ENCODE assay signal across 34 cellular contexts in genomic region chr16:53680756-53681155, GRCh38.
"Had no signal": no experiment of that assay in that cellular context is flagged by ENCODE, and none has a peak within 500 bp of the region (broad histone marks: within the 10 kb centered on the region; RNA-seq: fewer than 3 reads in every experiment).

No MANE protein-coding gene starts in this region.

- H3K4me2 ChIP-seq: SK-N-SH had no signal

- H3K9me3 ChIP-seq: body of pancreas, breast epithelium, Peyer's patch, SJSA1, SK-N-SH had no signal

- H3K27ac Mint-ChIP-seq: activated CD4-positive, alpha-beta T cell treated with anti-CD3 and anti-CD28 coated beads for 36 hours; activated CD4-positive, alpha-beta T cell treated with anti-CD3 and anti-CD28 coated beads, Interleukin-2, amount 10 ng/mL, durations not matched to agents 7 days and 5 days; activated CD8-positive, alpha-beta T cell treated with anti-CD3 and anti-CD28 coated beads, Interleukin-2, amount 10 ng/mL, durations not matched to agents 7 days and 5 days; activated naive CD4-positive, alpha-beta T cell treated with anti-CD3 and anti-CD28 coated beads, Interleukin-2, amount 50 U/mL, for 24 hours; activated naive CD8-positive, alpha-beta T cell treated with anti-CD3 and anti-CD28 coated beads, Interleukin-2, amount 10 ng/mL, durations not matched to agents 7 days and 5 days; activated T-cell treated with anti-CD3 and anti-CD28 coated beads, Interleukin-2, amount 50 U/mL, for 24 hours; activated T-helper 2 cell treated with anti-CD3 and anti-CD28 coated beads, Interferon-gamma antibody, Interleukin-2, Interleukin-4, amounts not matched to agents 10 μg/mL and 5 μg/mL and 100 μg/mL, durations not matched to agents 14 hours and 24 hours and 36 hours; T-helper 1 cell treated with Interleukin-12 subunit alpha and Interleukin-12 subunit beta and Interleukin-4 antibody, amounts not matched to agents 30 μg/mL and 1 μg/mL, for 36 hours; T-helper 2 cell treated with Interferon-gamma antibody and Interleukin-4, amounts not matched to agents 5 μg/mL and 100 μg/mL, for 36 hours had no signal

- DNase-seq: activated CD4-positive, alpha-beta T cell treated with anti-CD3 and anti-CD28 coated beads for 36 hours; activated CD4-positive, alpha-beta T cell treated with anti-CD3 and anti-CD28 coated beads, Interleukin-2, amount 10 ng/mL, durations not matched to agents 7 days and 5 days; activated CD4-positive, alpha-beta T cell treated with anti-CD3 and anti-CD28 coated beads, Interleukin-2, amount 50 U/mL, for 48 hours; activated CD8-positive, alpha-beta T cell treated with anti-CD3 and anti-CD28 coated beads, Interleukin-2, amount 10 ng/mL, durations not matched to agents 7 days and 5 days; activated gamma-delta T cell; activated naive CD4-positive, alpha-beta T cell treated with Interleukin-2 at 50 U/mL for 16 hours; activated naive CD8-positive, alpha-beta T cell treated with anti-CD3 and anti-CD28 coated beads, Interleukin-2, amount 10 ng/mL, durations not matched to agents 7 days and 5 days; activated T-cell treated with anti-CD3 and anti-CD28 coated beads, Interleukin-2, amount 50 U/mL, for 24 hours; body of pancreas; MM.1S; NCI-H1417; NCI-H146; NCI-H187; NCI-H2029 treated with DMSO at 0.1 percent for 48 hours; NCI-H2107; NCI-H2171; NCI-H510A; NCI-H526; NCI-H748 treated with DMSO at 0.1 percent for 48 hours; NK-92 treated with Interleukin-12 subunit alpha and Interleukin-12 subunit beta, amount 100 ng/mL, for 24 hours; PC-3; Peyer's patch; RPMI8226; SHP77 treated with DMSO at 0.1 percent for 48 hours; SK-N-SH had no signal

- H3K27ac ChIP-seq: body of pancreas, breast epithelium, Peyer's patch, SJSA1 had no signal

- H3K4me1 ChIP-seq: body of pancreas, breast epithelium, Peyer's patch had no signal

- H3K9ac ChIP-seq: SK-N-SH had no signal

- H3K27me3 Mint-ChIP-seq: activated CD4-positive, alpha-beta T cell treated with anti-CD3 and anti-CD28 coated beads for 36 hours; activated CD4-positive, alpha-beta T cell treated with anti-CD3 and anti-CD28 coated beads, Interleukin-2, amount 10 ng/mL, durations not matched to agents 7 days and 5 days; activated naive CD4-positive, alpha-beta T cell treated with anti-CD3 and anti-CD28 coated beads, Interleukin-2, amount 50 U/mL, for 24 hours; activated naive CD8-positive, alpha-beta T cell treated with anti-CD3 and anti-CD28 coated beads, Interleukin-2, amount 10 ng/mL, durations not matched to agents 7 days and 5 days; activated T-cell treated with anti-CD3 and anti-CD28 coated beads, Interleukin-2, amount 50 U/mL, for 24 hours had no signal

- H3K4me1 Mint-ChIP-seq: activated CD4-positive, alpha-beta T cell treated with anti-CD3 and anti-CD28 coated beads for 36 hours; activated CD4-positive, alpha-beta T cell treated with anti-CD3 and anti-CD28 coated beads, Interleukin-2, amount 10 ng/mL, durations not matched to agents 7 days and 5 days; activated naive CD4-positive, alpha-beta T cell treated with anti-CD3 and anti-CD28 coated beads, Interleukin-2, amount 50 U/mL, for 24 hours; activated naive CD8-positive, alpha-beta T cell treated with anti-CD3 and anti-CD28 coated beads, Interleukin-2, amount 10 ng/mL, durations not matched to agents 7 days and 5 days had no signal

- H3K36me3 ChIP-seq: breast epithelium, Peyer's patch had no signal

- H3K9me3 Mint-ChIP-seq: T-helper 2 cell treated with Interferon-gamma antibody and Interleukin-4, amounts not matched to agents 5 μg/mL and 100 μg/mL, for 36 hours had no signal

- ATAC-seq: activated CD4-positive, alpha-beta T cell treated with anti-CD3 and anti-CD28 coated beads for 36 hours; activated CD4-positive, CD25-positive, alpha-beta regulatory T cell treated with anti-CD3 and anti-CD28 coated beads, Interleukin-2, amount 50 U/mL, for 24 hours; activated CD8-positive, alpha-beta T cell treated with anti-CD3 and anti-CD28 coated beads, Interleukin-2, amount 10 ng/mL, durations not matched to agents 7 days and 5 days; body of pancreas; PC-3 had no signal

- H3K4me3 ChIP-seq: body of pancreas, breast epithelium, Peyer's patch, SJSA1 had no signal

- H3K4me3 Mint-ChIP-seq: activated CD4-positive, alpha-beta T cell treated with anti-CD3 and anti-CD28 coated beads for 36 hours; activated CD4-positive, alpha-beta T cell treated with anti-CD3 and anti-CD28 coated beads, Interleukin-2, amount 10 ng/mL, durations not matched to agents 7 days and 5 days; activated CD8-positive, alpha-beta T cell treated with anti-CD3 and anti-CD28 coated beads, Interleukin-2, amount 10 ng/mL, durations not matched to agents 7 days and 5 days; activated naive CD4-positive, alpha-beta T cell treated with anti-CD3 and anti-CD28 coated beads, Interleukin-2, amount 50 U/mL, for 24 hours; activated naive CD8-positive, alpha-beta T cell treated with anti-CD3 and anti-CD28 coated beads, Interleukin-2, amount 10 ng/mL, durations not matched to agents 7 days and 5 days; activated T-cell treated with anti-CD3 and anti-CD28 coated beads, Interleukin-2, amount 50 U/mL, for 24 hours; T-helper 1 cell treated with Interleukin-12 subunit alpha and Interleukin-12 subunit beta and Interleukin-4 antibody, amounts not matched to agents 30 μg/mL and 1 μg/mL, for 36 hours; T-helper 2 cell treated with Interferon-gamma antibody and Interleukin-4, amounts not matched to agents 5 μg/mL and 100 μg/mL, for 36 hours had no signal

- FAIRE-seq: astrocyte, TTC549 had no signal

- H3K27me3 ChIP-seq: body of pancreas, breast epithelium, Peyer's patch, SJSA1 had no signal
